Comparison of ENCODE assay signal across 6 cellular contexts in genomic region chr9:77267762-77268161, GRCh38.
DNase-seq lines count a peak whose midpoint lies in the region; ATAC-seq and TF ChIP-seq lines count a peak whose summit lies in the region.
"Not testable (repeated sequence)": the region's sequence is repeated elsewhere in the genome, so short reads cannot be mapped to it uniquely, and the experiment has no call there.

No MANE protein-coding gene starts in this region.

- TF ChIP-seq RAD21 in IMR-90 (IDR thresholded peaks at IDR 0.05; ENCODE audit: low read length), result not testable (repeated sequence)

- H3K9me2 ChIP-seq in GM23338 (ENCODE audit: insufficient read depth), result not testable (repeated sequence)

- not testable (repeated sequence) for H3K18ac ChIP-seq in IMR-90 (ENCODE audit: low read depth, low read length); mesenchymal stem cell (ENCODE audit: low read depth in 1 of 2, low read length in 2 of 2)

- TF ChIP-seq CTCF in GM23338 (conservative IDR thresholded peaks at IDR 0.05; ENCODE audit: low read depth in 2 of 2); IMR-90 (conservative IDR thresholded peaks at IDR 0.05; ENCODE audit: low read depth, low read length); endodermal cell (conservative IDR thresholded peaks at IDR 0.05): not testable (repeated sequence)

- H4K5ac ChIP-seq in IMR-90 (ENCODE audit: low read depth, low read length), result not testable (repeated sequence)

- H3K79me1 ChIP-seq in IMR-90 (ENCODE audit: low read depth in 1 of 2, low read length in 2 of 2); mesenchymal stem cell (replicated peaks; ENCODE audit: low read length, poor library complexity, severe bottlenecking): not testable (repeated sequence)

- H2BK5ac ChIP-seq in IMR-90 (ENCODE audit: low read depth, low read length, poor library complexity, severe bottlenecking); mesenchymal stem cell (ENCODE audit: low read depth, low read length, poor library complexity, severe bottlenecking): not testable (repeated sequence)

- H3K56ac ChIP-seq in IMR-90 (ENCODE audit: extremely low read depth, insufficient read depth, low read length), result not testable (repeated sequence)

- not testable (repeated sequence) for H3K23ac ChIP-seq in IMR-90 (ENCODE audit: low read depth, low read length); mesenchymal stem cell (ENCODE audit: low read length in 2 of 2)

- H3K27me3 Mint-ChIP-seq in GM23338 (ENCODE audit: insufficient read depth, low read depth, poor library complexity); endodermal cell (ENCODE audit: insufficient read depth): not testable (repeated sequence)

- BruUV-seq in IMR-90 (replicated peaks; lab: Mats Ljungman, UMichigan), result not testable (repeated sequence)

- not testable (repeated sequence) for H2AFZ ChIP-seq in GM23338; IMR-90 (replicated peaks; ENCODE audit: low read length, poor library complexity); mesenchymal stem cell (ENCODE audit: low read depth, low read length)

- not testable (repeated sequence) for H3K27ac Mint-ChIP-seq in GM23338, endodermal cell

- not testable (repeated sequence) for H4K8ac ChIP-seq in IMR-90 (ENCODE audit: low read depth in 2 of 2, low read length in 2 of 2)
- peak overlapping the region; percentile 7 for H4K8ac ChIP-seq in mesenchymal stem cell (ENCODE audit: low read length)

- peaks cover 47% of the 10 kb centered on the region for H3K36me3 Mint-ChIP-seq in GM23338 (ENCODE audit: low read depth)
- H3K36me3 Mint-ChIP-seq in endodermal cell (ENCODE audit: low read depth), result peaks cover 50% of the 10 kb centered on the region

- H3K4me3 ChIP-seq in GM23338; IMR-90 (ENCODE audit: insufficient read depth, low read depth, low read length); NT2/D1 (ENCODE audit: insufficient read length, low read depth); endodermal cell (ENCODE audit: low read length); mesenchymal stem cell (ENCODE audit: insufficient read depth in 1 of 2, low read depth in 1 of 2, low read length in 2 of 2): not testable (repeated sequence)

- not testable (repeated sequence) for H3F3A ChIP-seq in GM23338 (replicated peaks; ENCODE audit: low read depth)

- not testable (repeated sequence) for H3K14ac ChIP-seq in IMR-90 (replicated peaks; ENCODE audit: low read depth, low read length); mesenchymal stem cell (ENCODE audit: low read length in 2 of 2)

- intact Hi-C loops in IMR-90 (cut with micrococcal nuclease); posterior vena cava (cut with DNase I): not testable (repeated sequence)

- not testable (repeated sequence) for H2AK9ac ChIP-seq in IMR-90 (replicated peaks; ENCODE audit: low read depth, low read length, poor library complexity)

- dilution Hi-C loops in IMR-90 (cut with HindIII; ENCODE audit: low sequenced_read_pairs, unreplicated experiment), result not testable (repeated sequence)

- H2AK5ac ChIP-seq in IMR-90 (ENCODE audit: low read depth, low read length); mesenchymal stem cell (ENCODE audit: low read length, severe bottlenecking): not testable (repeated sequence)

- not testable (repeated sequence) for H3K9me1 ChIP-seq in IMR-90 (ENCODE audit: insufficient read depth, low read length)

- no CpG with 5 or more reads among the region's 5 CpGs for WGBS in IMR-90 (ENCODE audit: extremely low coverage in 2 of 2, insufficient read length in 1 of 2), 2 experiments
- 89 to 100% methylated on average over 3 to 5 of the region's 5 CpGs for WGBS in endodermal cell (ENCODE audit: insufficient coverage in 1 of 2, insufficient read length in 1 of 2), 2 experiments
- 81% methylated on average over 5 of the region's 5 CpGs for WGBS in mesenchymal stem cell

- in situ Hi-C loops in IMR-90 (cut with MboI; ENCODE audit: low sequenced_read_pairs), result not testable (repeated sequence)

- H3K79me2 ChIP-seq in GM23338 (replicated peaks; ENCODE audit: insufficient read depth), result peaks cover 13% of the 10 kb centered on the region; the same call in 1 of the 2 replicates

- POLR2A ChIA-PET in IMR-90 (lab: Charles Lee; ENCODE audit: unreplicated experiment), result not testable (repeated sequence)

- peaks cover 12% of the 10 kb centered on the region for H3K4me1 ChIP-seq in GM23338 (ENCODE audit: insufficient read depth)
- not testable (repeated sequence) for H3K4me1 ChIP-seq in IMR-90 (ENCODE audit: control insufficient read depth, insufficient read depth, low read length); NT2/D1 (ENCODE audit: insufficient read depth, insufficient read length); endodermal cell (ENCODE audit: control insufficient read depth, insufficient read depth, low read length); mesenchymal stem cell (ENCODE audit: control insufficient read depth, insufficient read depth, low read depth, low read length)

- H3K4me1 Mint-ChIP-seq in GM23338, result peaks cover 20% of the 10 kb centered on the region
- not testable (repeated sequence) for H3K4me1 Mint-ChIP-seq in endodermal cell

- not testable (repeated sequence) for H2BK20ac ChIP-seq in IMR-90 (ENCODE audit: low read depth, low read length)

- H3K4me3 Mint-ChIP-seq in GM23338, endodermal cell: not testable (repeated sequence)

- H2BK12ac ChIP-seq in mesenchymal stem cell (ENCODE audit: low read length in 2 of 2), result not testable (repeated sequence)

- not testable (repeated sequence) for H2BK120ac ChIP-seq in IMR-90 (ENCODE audit: low read depth, low read length); mesenchymal stem cell (ENCODE audit: low read depth, low read length)

- CTCF ChIA-PET in IMR-90 (lab: Yijun Ruan, JAX), result not testable (repeated sequence)

- H3K27ac ChIP-seq in GM23338 (ENCODE audit: low read depth); IMR-90 (ENCODE audit: insufficient read depth, low read length); endodermal cell (ENCODE audit: low read depth, low read length); mesenchymal stem cell (ENCODE audit: low read length, poor library complexity, severe bottlenecking): not testable (repeated sequence)

- not testable (repeated sequence) for H3K9ac ChIP-seq in IMR-90 (ENCODE audit: low read depth, low read length); NT2/D1 (ENCODE audit: insufficient read length, low read depth); endodermal cell (ENCODE audit: extremely low read depth, low read length, poor library complexity, severe bottlenecking); mesenchymal stem cell (ENCODE audit: low read length)

- not testable (repeated sequence) for H3K36me3 ChIP-seq in GM23338 (ENCODE audit: insufficient read depth); IMR-90 (ENCODE audit: control insufficient read depth, insufficient read depth, low read length); NT2/D1 (ENCODE audit: insufficient read depth, insufficient read length, low read length); endodermal cell (ENCODE audit: control insufficient read depth, insufficient read depth, low read length); mesenchymal stem cell (ENCODE audit: control insufficient read depth in 1 of 2, insufficient read depth in 2 of 2, low read depth in 1 of 2, low read length in 2 of 2)

- H3K27me3 ChIP-seq in GM23338 (ENCODE audit: insufficient read depth); IMR-90 (ENCODE audit: control insufficient read depth, insufficient read depth, low read length); NT2/D1 (ENCODE audit: insufficient read depth, insufficient read length); endodermal cell (ENCODE audit: control insufficient read depth, insufficient read depth, low read length, poor library complexity, severe bottlenecking); mesenchymal stem cell (ENCODE audit: control insufficient read depth in 1 of 2, insufficient read depth in 1 of 2, low read length in 2 of 2): not testable (repeated sequence)

- not testable (repeated sequence) for H4K20me1 ChIP-seq in GM23338 (replicated peaks; ENCODE audit: insufficient read depth); IMR-90 (ENCODE audit: insufficient read depth, low read length)

- not testable (repeated sequence) for H4K91ac ChIP-seq in IMR-90 (ENCODE audit: insufficient read depth, low read depth, low read length); mesenchymal stem cell (ENCODE audit: low read length)

- not testable (repeated sequence) for H3K4me2 ChIP-seq in GM23338; IMR-90 (ENCODE audit: low read depth, low read length); mesenchymal stem cell (ENCODE audit: low read length, poor library complexity, severe bottlenecking)

- peak; percentile 61 for ATAC-seq in GM23338
- ATAC-seq in IMR-90 (ENCODE audit: low read depth), result 0 out of 2 replicates have a peak, but pooled peaks have one; percentile 29

- TF ChIP-seq POLR2A in IMR-90 (IDR thresholded peaks at IDR 0.05; ENCODE audit: low read depth, low read length), result not testable (repeated sequence)

- H3K9me3 Mint-ChIP-seq in GM23338 (peaks cover 18% of the 10 kb centered on the region; the same call in 2 of the 3 replicates), endodermal cell (peaks cover 30% of the 10 kb centered on the region)

- peak; percentile 31 for DNase-seq in GM23338 (ENCODE audit: low spot score)
- not testable (repeated sequence) for DNase-seq in IMR-90
- peak; percentile 48 for DNase-seq in NT2/D1 (ENCODE audit: low read depth, low spot score)
- DNase-seq in endodermal cell, result peak; percentile 46
- peak; percentile 20 for DNase-seq in mesenchymal stem cell
- DNase-seq in posterior vena cava (ENCODE audit: low spot score), result peak; percentile 47

- H3K9me3 ChIP-seq in IMR-90 (ENCODE audit: control insufficient read depth, insufficient read depth, low read length); NT2/D1 (ENCODE audit: insufficient read depth, low read length); endodermal cell (ENCODE audit: control insufficient read depth, low read length); mesenchymal stem cell (ENCODE audit: control insufficient read depth, low read length): not testable (repeated sequence)

- H3K4ac ChIP-seq in IMR-90 (ENCODE audit: low read depth, low read length); mesenchymal stem cell (ENCODE audit: low read depth in 1 of 2, low read length in 2 of 2): not testable (repeated sequence)

- H2BK15ac ChIP-seq in IMR-90 (ENCODE audit: low read depth, low read length); mesenchymal stem cell (ENCODE audit: low read depth, poor library complexity, severe bottlenecking): not testable (repeated sequence)
